In the genomic region with DNA sequence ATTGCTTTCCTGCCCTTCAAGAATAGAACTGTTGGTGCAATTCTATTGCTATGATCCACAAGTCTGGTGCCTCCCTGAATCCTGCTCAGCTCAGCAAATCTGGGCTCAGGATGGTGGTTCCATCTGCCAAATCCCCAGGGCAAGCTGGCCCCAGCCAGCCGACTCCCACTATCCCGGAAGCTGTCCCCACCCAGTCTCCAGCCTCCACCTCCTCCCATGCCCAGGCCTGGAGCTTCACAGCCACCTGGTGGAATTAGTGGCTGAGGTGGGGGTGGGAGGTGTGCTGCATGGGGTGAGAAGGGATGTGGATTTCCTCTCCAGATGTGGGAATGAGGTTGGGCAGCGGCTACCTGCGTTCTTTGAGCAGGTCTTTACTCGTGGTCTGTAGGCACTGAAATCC, we compare ENCODE assay signal across 18 cellular contexts.
DNase-seq lines count a peak whose midpoint lies in the region; ATAC-seq and TF ChIP-seq lines count a peak whose summit lies in the region.
"Had no signal": no experiment of that assay in that cellular context is flagged by ENCODE, and none has a peak within 500 bp of the region (broad histone marks: within the 10 kb centered on the region; RNA-seq: fewer than 3 reads in every experiment).

No MANE protein-coding gene starts in this region.

- H2BK12ac ChIP-seq in neuronal stem cell (ENCODE audit: low read length), result no peak overlapping the region

- intact Hi-C loops in Right ventricle myocardium superior (cut with DNase I), result no loop called here
- intact Hi-C loops in left ventricle myocardium superior (cut with micrococcal nuclease), result no loop called here
- intact Hi-C loops in esophagus squamous epithelium (cut with DNase I), result no loop called here
- intact Hi-C loops in OCI-LY7 (cut with micrococcal nuclease; ENCODE audit: unreplicated experiment), result no loop called here
- intact Hi-C loops in CD14-positive monocyte (cut with micrococcal nuclease), result no loop called here

- TF ChIP-seq CTCF in esophagus squamous epithelium (IDR thresholded peaks at IDR 0.05), result peak in 1 of 6 experiments; percentile 29
- no peak for TF ChIP-seq CTCF in OCI-LY7 (conservative IDR thresholded peaks at IDR 0.05; ENCODE audit: low read length)
- TF ChIP-seq CTCF in CD14-positive monocyte (IDR thresholded peaks at IDR 0.05), result no peak

- no peak for TF ChIP-seq POLR2A in esophagus squamous epithelium (IDR thresholded peaks at IDR 0.05)

- no TSS peak for BruUV-seq in OCI-LY7 (replicated peaks; lab: Mats Ljungman, UMichigan)

- no peak overlapping the region for H3K4me3 ChIP-seq in esophagus squamous epithelium
- H3K4me3 ChIP-seq in neuronal stem cell (ENCODE audit: low read length in 2 of 2), result no peak overlapping the region
- no peak overlapping the region for H3K4me3 ChIP-seq in OCI-LY7 (ENCODE audit: low read depth, low read length, poor library complexity, severe bottlenecking)
- H3K4me3 ChIP-seq: GM12878, K562 had no signal

- H4K8ac ChIP-seq in neuronal stem cell (ENCODE audit: low read depth, low read length), result no peak overlapping the region

- no peaks in the 10 kb centered on the region for H4K20me1 ChIP-seq in OCI-LY7 (ENCODE audit: insufficient read depth, low read length)

- CTCF ChIA-PET in OCI-LY7 (lab: Charles Lee; ENCODE audit: unreplicated experiment), result no interaction called here

- no peak overlapping the region for H3K9ac ChIP-seq in neuronal stem cell (ENCODE audit: low read depth, low read length, poor library complexity)

- H3K4me1 Mint-ChIP-seq in CD14-positive monocyte, result no peaks in the 10 kb centered on the region

- no peak overlapping the region for H3K4me3 Mint-ChIP-seq in CD14-positive monocyte

- peaks cover 16 to 41% (median 19%) of the 10 kb centered on the region in 3 donors for H3K27me3 Mint-ChIP-seq in CD14-positive monocyte (ENCODE audit: low read depth in 3 of 3)

- H3K79me2 ChIP-seq in OCI-LY7 (ENCODE audit: insufficient read depth, low read depth, low read length), result no peaks in the 10 kb centered on the region

- no peak overlapping the region for H3K4me2 ChIP-seq in neuronal stem cell (ENCODE audit: insufficient read depth, low read length, poor library complexity, severe bottlenecking)
- H3K4me2 ChIP-seq in OCI-LY7 (ENCODE audit: low read length), result no peak overlapping the region

- peaks cover 0 to 9% (median 4%) of the 10 kb centered on the region in 7 donors for H3K9me3 Mint-ChIP-seq in CD14-positive monocyte

- ATAC-seq in Right ventricle myocardium superior (ENCODE audit: poor library complexity), result no peak
- no peak for ATAC-seq in left ventricle myocardium superior
- no peak for ATAC-seq in HG03520 (IDR thresholded peaks at IDR 0.05; ENCODE audit: unreplicated experiment)
- ATAC-seq: GM12878, K562 had no signal

- H4K91ac ChIP-seq in neuronal stem cell (ENCODE audit: low read depth, low read length, poor library complexity), result no peak overlapping the region

- no peak overlapping the region for H3K27ac Mint-ChIP-seq in CD14-positive monocyte

- H3K9me3 ChIP-seq in esophagus squamous epithelium (no peaks in the 10 kb centered on the region), neuronal stem cell (replicated peaks in 1 of 2; ENCODE audit: control insufficient read depth in 2 of 2, insufficient read depth in 1 of 2, low read depth in 1 of 2, low read length in 2 of 2) (peaks cover 0 to 3% of the 10 kb centered on the region in 2 donors), OCI-LY7 (ENCODE audit: low read length) (no peaks in the 10 kb centered on the region)

- peak overlapping the region; percentile 21 for H2BK15ac ChIP-seq in neuronal stem cell (ENCODE audit: low read length)

- WGBS in esophagus squamous epithelium, 2 donors, result 21 to 60% methylated on average over 3 of the region's 5 CpGs
- no CpG with 5 or more reads among the region's 5 CpGs for WGBS in neuronal stem cell (ENCODE audit: extremely low coverage in 2 of 2, insufficient read length in 2 of 2, insufficient replicate concordance in 1 of 2), 2 donors

- POLR2A ChIA-PET in OCI-LY7 (lab: Charles Lee), result no interaction called here

- no peaks in the 10 kb centered on the region for H3K9me2 ChIP-seq in OCI-LY7 (ENCODE audit: insufficient read depth, low read length)

- H3K36me3 Mint-ChIP-seq in CD14-positive monocyte, result no peaks in the 10 kb centered on the region

- H2BK5ac ChIP-seq in neuronal stem cell (ENCODE audit: low read length), result no peak overlapping the region

- peak overlapping the region; percentile 68 for H3K18ac ChIP-seq in neuronal stem cell (ENCODE audit: low read length)

- H3K23ac ChIP-seq in neuronal stem cell (ENCODE audit: low read depth, low read length, poor library complexity), result no peak overlapping the region

- peaks cover 23 to 76% (median 30%) of the 10 kb centered on the region in 3 donors for H3K4me1 ChIP-seq in esophagus squamous epithelium
- peaks cover 0 to 7% of the 10 kb centered on the region in 2 donors for H3K4me1 ChIP-seq in neuronal stem cell (ENCODE audit: control insufficient read depth in 2 of 2, insufficient read depth in 1 of 2, low read depth in 1 of 2, low read length in 2 of 2)
- no peaks in the 10 kb centered on the region for H3K4me1 ChIP-seq in OCI-LY7 (ENCODE audit: insufficient read depth, low read length, poor library complexity, severe bottlenecking)

- H3K27ac ChIP-seq in esophagus squamous epithelium (peak overlapping the region; percentile 80 to 91 (median 82)), neuronal stem cell (replicated peaks; ENCODE audit: low read length) (no peak overlapping the region), OCI-LY7 (ENCODE audit: low read depth, low read length, poor library complexity, severe bottlenecking) (no peak overlapping the region)
- H3K27ac ChIP-seq: HL-60 had no signal

- peak; percentile 40 for DNase-seq in Right ventricle myocardium superior
- no peak for DNase-seq in left ventricle myocardium superior
- DNase-seq in esophagus squamous epithelium (lab: John Stamatoyannopoulos, UW), result no peak
- no peak for DNase-seq in neuronal stem cell (ENCODE audit: low spot score)
- no peak for DNase-seq in OCI-LY7 (ENCODE audit: low spot score)
- no peak for DNase-seq in CD14-positive monocyte (ENCODE audit: low spot score)
- DNase-seq in middle frontal gyrus (ENCODE audit: extremely low spot score, low spot score), result no peak
- DNase-seq: DMS79, HCEC 1CT, NCI-H1048, NCI-H146, NCI-H2081 treated with DMSO at 0.1 percent for 48 hours, NCI-H526, SHP77 had no signal

- no peak overlapping the region for H3K14ac ChIP-seq in neuronal stem cell (ENCODE audit: low read length)

- H3K36me3 ChIP-seq in esophagus squamous epithelium (peaks cover 0 to 32% (median 0%) of the 10 kb centered on the region in 3 donors), neuronal stem cell (replicated peaks in 1 of 2; ENCODE audit: control insufficient read depth in 2 of 2, insufficient read depth in 2 of 2, low read length in 2 of 2) (no peaks in the 10 kb centered on the region), OCI-LY7 (ENCODE audit: insufficient read depth, low read length) (no peaks in the 10 kb centered on the region)

- H3K27me3 ChIP-seq in esophagus squamous epithelium (no peaks in the 10 kb centered on the region), neuronal stem cell (ENCODE audit: control insufficient read depth in 3 of 3, insufficient read depth in 3 of 3, low read depth in 1 of 3, low read length in 3 of 3) (peaks cover 0 to 13% (median 0%) of the 10 kb centered on the region in 3 experiments)

- no peak overlapping the region for H2BK120ac ChIP-seq in neuronal stem cell (ENCODE audit: low read depth, low read length)

- H2AFZ ChIP-seq in neuronal stem cell (ENCODE audit: low read length) (no peak overlapping the region), OCI-LY7 (ENCODE audit: low read length) (no peak overlapping the region)

- no peak overlapping the region for H3K4ac ChIP-seq in neuronal stem cell (ENCODE audit: low read length)

- H3K79me1 ChIP-seq in neuronal stem cell (ENCODE audit: low read depth, low read length), result no peaks in the 10 kb centered on the region

- H2AK5ac ChIP-seq in neuronal stem cell (ENCODE audit: low read depth, low read length), result peak overlapping the region; percentile 10

Comparison
In these comparisons a context has a peak if more than half of its experiments do, and no peak if none do; other contexts are left out.
1. H3K27ac ChIP-seq: peak in esophagus squamous epithelium (4 of 4); none in neuronal stem cell (single experiment) and OCI-LY7 (single experiment).